Comparison of ENCODE assay signal across 18 cellular contexts in genomic region chr18:67665266-67665665, GRCh38.
DNase-seq lines count a peak whose midpoint lies in the region; ATAC-seq and TF ChIP-seq lines count a peak whose summit lies in the region.
"Had no signal": no experiment of that assay in that cellular context is flagged by ENCODE, and none has a peak within 500 bp of the region (broad histone marks: within the 10 kb centered on the region; RNA-seq: fewer than 3 reads in every experiment).

No MANE protein-coding gene starts in this region.

- H3K4me3 ChIP-seq in astrocyte of the spinal cord (ENCODE audit: low read depth, low read length) (no peak overlapping the region), kidney epithelial cell (ENCODE audit: low read depth, low read length) (no peak overlapping the region)
- H3K4me3 ChIP-seq: coronary artery, spleen had no signal

- TF ChIP-seq CTCF in astrocyte of the spinal cord (IDR thresholded peaks at IDR 0.05; ENCODE audit: low read depth, low read length) (no peak), kidney epithelial cell (IDR thresholded peaks at IDR 0.05; ENCODE audit: insufficient read depth, low read length, poor library complexity, severe bottlenecking) (no peak)

- no peaks in the 10 kb centered on the region for H3K27me3 ChIP-seq in kidney epithelial cell (ENCODE audit: control insufficient read depth, insufficient read depth, low read length)
- H3K27me3 ChIP-seq: spleen had no signal

- in situ Hi-C loops in astrocyte of the spinal cord (cut with HindIII; ENCODE audit: low sequenced_read_pairs) = no loop called here

- H3K36me3 ChIP-seq in kidney epithelial cell (ENCODE audit: control insufficient read depth, insufficient read depth, low read length) = no peaks in the 10 kb centered on the region
- H3K36me3 ChIP-seq: spleen had no signal

- no peak for ATAC-seq in SK-N-SH treated with all-trans-retinoic acid at 6 μM for 48 hours

- DNase-seq in AG08395 (ENCODE audit: low spot score) = peak; percentile 32
- peak; percentile 46 for DNase-seq in HS-5 (ENCODE audit: low read depth)
- DNase-seq in astrocyte of the spinal cord (ENCODE audit: low read depth, low spot score) = peak; percentile 34
- peak; percentile 32 for DNase-seq in kidney epithelial cell (ENCODE audit: low read depth)
- DNase-seq in NCI-H2171 (lab: John Stamatoyannopoulos, UW) = no peak
- DNase-seq in HuH-7.5 (ENCODE audit: low spot score) = no peak
- DNase-seq in KG1 (lab: John Stamatoyannopoulos, UW) = no peak
- DNase-seq: activated CD4-positive, alpha-beta T cell treated with anti-CD3 and anti-CD28 coated beads, Interleukin-2, amount 50 U/mL, for 48 hours; GF-D8; head of caudate nucleus; Karpas-422; NCI-H1436 treated with DMSO at 0.1 percent for 48 hours; NCI-H446; SK-N-SH; spleen; stimulated activated naive CD4-positive, alpha-beta T cell treated with Interleukin-2 at 50 U/mL for 16 hours had no signal

TF ChIP-seq in SK-N-SH treated with all-trans-retinoic acid at 6 μM for 48 hours, 23 proteins besides CTCF, POLR2A, EP300 and RAD21:
- no peak for TF ChIP-seq ZC3H10 (CRISPR knock-in tag; IDR thresholded peaks at IDR 0.05)
- no peak for TF ChIP-seq TSHZ2 (CRISPR knock-in tag; IDR thresholded peaks at IDR 0.05)
- TF ChIP-seq RARB (CRISPR knock-in tag; IDR thresholded peaks at IDR 0.05) = no peak
- TF ChIP-seq ISL1 (CRISPR knock-in tag; IDR thresholded peaks at IDR 0.05) = no peak
- TF ChIP-seq OSR1 (CRISPR knock-in tag; IDR thresholded peaks at IDR 0.05) = no peak
- no peak for TF ChIP-seq PPARA (CRISPR knock-in tag; IDR thresholded peaks at IDR 0.05; ENCODE audit: borderline replicate concordance)
- TF ChIP-seq ZNF565 (CRISPR knock-in tag; conservative IDR thresholded peaks at IDR 0.05; ENCODE audit: low read depth) = no peak
- no peak for TF ChIP-seq ZNF70 (CRISPR knock-in tag; IDR thresholded peaks at IDR 0.05)
- no peak for TF ChIP-seq TCF4 (CRISPR knock-in tag; IDR thresholded peaks at IDR 0.05; ENCODE audit: borderline replicate concordance)
- no peak for TF ChIP-seq TOX (CRISPR knock-in tag; IDR thresholded peaks at IDR 0.05; ENCODE audit: borderline replicate concordance)
- no peak for TF ChIP-seq GLIS3 (CRISPR knock-in tag; IDR thresholded peaks at IDR 0.05)
- no peak for TF ChIP-seq ARNTL (CRISPR knock-in tag; IDR thresholded peaks at IDR 0.05; ENCODE audit: borderline replicate concordance, low read depth)
- TF ChIP-seq SNAI2 (CRISPR knock-in tag; IDR thresholded peaks at IDR 0.05) = no peak
- no peak for TF ChIP-seq ZFP3 (CRISPR knock-in tag; IDR thresholded peaks at IDR 0.05)

Comparison
In these comparisons a context has a peak if more than half of its experiments do, and no peak if none do; other contexts are left out.
1. DNase-seq: peak in AG08395 (single experiment), HS-5 (single experiment), astrocyte of the spinal cord (single experiment) and kidney epithelial cell (single experiment); none in NCI-H2171 (single experiment), HuH-7.5 (single experiment) and KG1 (single experiment).